ENCODE assay signal across 8 cellular contexts in the genomic region with DNA sequence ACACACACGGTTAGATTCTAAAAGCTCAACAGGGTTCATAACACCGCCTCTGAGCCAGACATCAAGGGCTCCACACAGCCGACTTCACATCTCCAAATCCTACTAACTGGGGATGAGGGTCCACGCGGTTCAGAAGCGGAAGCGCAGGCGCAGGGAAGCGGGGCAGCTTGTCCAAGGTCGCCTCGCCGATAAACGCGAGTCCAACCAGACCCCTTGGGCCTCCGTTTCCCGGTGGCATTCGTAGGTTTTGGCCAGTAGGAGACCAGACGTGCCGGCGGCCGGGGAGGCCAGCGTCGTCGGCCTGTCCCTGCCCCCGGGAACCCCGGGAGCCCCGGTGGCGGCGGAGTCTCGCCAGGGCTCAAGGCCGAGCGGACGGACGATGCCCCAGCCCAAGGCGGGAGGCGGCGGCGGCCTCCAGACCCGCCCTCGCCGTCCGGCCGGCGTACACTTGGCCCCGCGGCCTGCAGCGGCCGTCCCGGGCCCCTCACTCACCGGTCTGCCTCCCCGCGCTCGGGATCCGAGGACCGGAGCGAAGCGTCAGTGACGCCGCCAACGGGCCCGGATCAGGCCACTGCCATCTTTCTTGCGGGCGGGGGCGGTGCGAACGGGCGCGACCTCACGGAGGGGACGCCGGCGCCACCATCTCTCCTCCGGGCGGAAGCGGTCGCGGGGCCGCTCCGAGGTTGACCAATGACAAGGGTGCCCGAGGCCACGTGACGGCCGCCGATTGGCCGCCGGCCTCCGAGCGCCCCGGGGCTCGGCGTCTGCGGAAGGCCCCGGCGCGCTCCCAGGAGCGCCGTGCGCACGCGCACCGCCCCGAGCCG. TPM values are rescaled to one million over a fixed set of nuclear protein-coding genes. Genes with fewer than 3 reads are reported as not detected.
DNase-seq lines count a peak whose midpoint lies in the region; ATAC-seq and TF ChIP-seq lines count a peak whose summit lies in the region.

TSS of gene SDF4 (minus strand) at position 602 of the 824 bp plus-strand sequence. CDS start 3,229 bp downstream, outside the sequence.

- peak within 1 kb of the TSS; percentile 89 for H3K4me3 ChIP-seq in HAP-1
- H3K4me3 ChIP-seq in MG63 = peak within 1 kb of the TSS; percentile 83
- H3K4me3 ChIP-seq in fibroblast of pulmonary artery (replicated peaks; ENCODE audit: low read depth, low read length) = peak within 1 kb of the TSS; percentile 89

- H3K27ac Mint-ChIP-seq in natural killer cell treated with Interleukin-12 subunit alpha and Interleukin-12 subunit beta and Interleukin-15 and Interleukin-18, amount 100 ng/mL, for 72 hours = peak within 1 kb of the TSS; percentile 90 to 95

- DNase-seq in HAP-1 (ENCODE audit: low spot score in 2 of 2) (peak; percentile 91 to 96), MG63 (peak; percentile 94), SHP77 (lab: John Stamatoyannopoulos, UW) (peak; percentile 88 to 95), fibroblast of pulmonary artery (ENCODE audit: low read depth) (peak; percentile 97)
- peak; percentile 95 for DNase-seq in activated effector memory CD4-positive, alpha-beta T cell treated with Interleukin-2 at 50 U/mL for 16 hours
- DNase-seq in natural killer cell treated with Interleukin-12 subunit alpha and Interleukin-12 subunit beta and Interleukin-15 and Interleukin-18, amount 100 ng/mL, for 72 hours (ENCODE audit: low spot score) = peak; percentile 99
- DNase-seq in stimulated activated naive CD4-positive, alpha-beta T cell treated with Interleukin-2 at 50 U/mL for 16 hours (lab: John Stamatoyannopoulos, UW) = peak; percentile 97

- H3K4me1 Mint-ChIP-seq in natural killer cell treated with Interleukin-12 subunit alpha and Interleukin-12 subunit beta and Interleukin-15 and Interleukin-18, amount 100 ng/mL, for 72 hours (ENCODE audit: low read depth in 2 of 2) = peaks cover 24 to 25% of the 10 kb centered on the region in 2 donors

- H3K4me1 ChIP-seq in ES-I3 (ENCODE audit: insufficient read depth, low read length) (no peaks in the 10 kb centered on the region), HAP-1 (peaks cover 3% of the 10 kb centered on the region; the same call in 1 of the 2 replicates)

- peak; percentile 96 to 98 for ATAC-seq in natural killer cell treated with Interleukin-12 subunit alpha and Interleukin-12 subunit beta and Interleukin-15 and Interleukin-18, amount 100 ng/mL, for 72 hours

- H3K36me3 Mint-ChIP-seq in natural killer cell treated with Interleukin-12 subunit alpha and Interleukin-12 subunit beta and Interleukin-15 and Interleukin-18, amount 100 ng/mL, for 72 hours = peaks cover 18% of the 10 kb centered on the region

- no peaks in the 10 kb centered on the region for H3K9me3 Mint-ChIP-seq in natural killer cell treated with Interleukin-12 subunit alpha and Interleukin-12 subunit beta and Interleukin-15 and Interleukin-18, amount 100 ng/mL, for 72 hours

- H3K9me3 ChIP-seq in ES-I3 (ENCODE audit: control insufficient read depth, insufficient read depth, low read length) (no peaks in the 10 kb centered on the region), HAP-1 (no peaks in the 10 kb centered on the region), MG63 (no peaks in the 10 kb centered on the region)

- peak within 1 kb of the TSS; percentile 91 for H3K9ac ChIP-seq in ES-I3 (ENCODE audit: low read depth, low read length)

- no peaks in the 10 kb centered on the region for H3K27me3 Mint-ChIP-seq in natural killer cell treated with Interleukin-12 subunit alpha and Interleukin-12 subunit beta and Interleukin-15 and Interleukin-18, amount 100 ng/mL, for 72 hours

- in situ Hi-C loops in HAP-1 (cut with MboI; ENCODE audit: low sequenced_read_pairs) = no loop called here

- no peak for TF ChIP-seq CTCF in fibroblast of pulmonary artery (IDR thresholded peaks at IDR 0.05; ENCODE audit: low read length, missing control alignments)

- H3K27me3 ChIP-seq in HAP-1 (ENCODE audit: low read depth) = no peaks in the 10 kb centered on the region
- no peaks in the 10 kb centered on the region for H3K27me3 ChIP-seq in MG63

- no peaks in the 10 kb centered on the region for H3K36me3 ChIP-seq in ES-I3 (ENCODE audit: insufficient read depth, low read length)
- H3K36me3 ChIP-seq in HAP-1 (replicated peaks) = peaks cover 23% of the 10 kb centered on the region
- H3K36me3 ChIP-seq in MG63 = peaks cover 45% of the 10 kb centered on the region

- H3K4me3 Mint-ChIP-seq in natural killer cell treated with Interleukin-12 subunit alpha and Interleukin-12 subunit beta and Interleukin-15 and Interleukin-18, amount 100 ng/mL, for 72 hours = peak within 1 kb of the TSS; percentile 98

RNA-seq across cellular contexts. Expression of gene SDF4, which starts in this region (rescaled TPM):
- total RNA-seq in MG63 (2014; rRNA removed; shearing (Covaris generic); ENCODE audit: low replicate concordance) = 93.0 and 126 TPM in 2 replicates
- total RNA-seq in natural killer cell treated with Interleukin-12 subunit alpha and Interleukin-12 subunit beta and Interleukin-15 and Interleukin-18, amount 100 ng/mL, for 72 hours = 100 to 1,000 TPM; 243 to 251 TPM

Comparison
In these comparisons a context has a peak if more than half of its experiments do, and no peak if none do; other contexts are left out.
1. Peak in every context shown above with its lines: DNase-seq, ATAC-seq and H3K4me3 ChIP-seq.